Comparison of ENCODE assay signal across 24 cellular contexts in the genomic region with DNA sequence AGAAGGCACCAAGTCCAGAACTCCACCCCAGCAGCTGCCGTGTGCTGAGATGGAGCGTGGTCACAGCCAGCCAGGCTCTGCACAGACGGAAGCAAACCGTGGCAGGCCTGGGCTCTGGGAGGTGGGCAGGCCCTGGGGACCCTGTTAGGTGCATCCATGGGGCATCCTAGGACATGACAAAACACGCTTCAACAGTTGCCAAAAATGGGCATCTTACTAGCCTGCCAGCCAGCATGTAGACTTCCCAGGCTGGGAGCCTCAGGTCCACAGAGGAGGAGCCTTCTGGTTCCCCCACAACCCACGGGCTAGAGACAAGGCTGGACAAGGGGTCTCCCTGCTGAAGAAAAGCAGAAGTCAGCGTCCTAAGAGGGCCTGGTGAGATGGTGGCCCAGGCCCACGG.
DNase-seq lines count a peak whose midpoint lies in the region; ATAC-seq and TF ChIP-seq lines count a peak whose summit lies in the region.
"Had no signal": no experiment of that assay in that cellular context is flagged by ENCODE, and none has a peak within 500 bp of the region (broad histone marks: within the 10 kb centered on the region; RNA-seq: fewer than 3 reads in every experiment).

No MANE protein-coding gene starts in this region.

- H3K4me3 ChIP-seq in CD8-positive, alpha-beta memory T cell (ENCODE audit: low read length): no peak overlapping the region
- H3K4me3 ChIP-seq in esophagus squamous epithelium (no peak overlapping the region), psoas muscle (no peak overlapping the region)
- H3K4me3 ChIP-seq: A549, adrenal gland, HAP-1, mucosa of descending colon, skin epidermis had no signal

- H3K4me1 Mint-ChIP-seq in activated CD4-positive, alpha-beta memory T cell treated with anti-CD3 and anti-CD28 coated beads, Interleukin-2, amount 10 ng/mL, durations not matched to agents 7 days and 5 days: peaks cover 87% of the 10 kb centered on the region
- peaks cover 85% of the 10 kb centered on the region for H3K4me1 Mint-ChIP-seq in activated CD4-positive, alpha-beta memory T cell treated with anti-CD3 and anti-CD28 coated beads for 36 hours (ENCODE audit: low read depth)
- H3K4me1 Mint-ChIP-seq in CD8-positive, alpha-beta memory T cell: peaks cover 71 to 94% (median 78%) of the 10 kb centered on the region in 3 donors

- TF ChIP-seq POLR2A in esophagus squamous epithelium (IDR thresholded peaks at IDR 0.05): no peak

- WGBS in esophagus squamous epithelium, 2 donors: 89 to 91% methylated on average over 5 of the region's 8 CpGs
- 80 to 92% (median 85%) methylated on average over 8 of the region's 8 CpGs for WGBS in psoas muscle, 3 donors

- H3K27ac ChIP-seq in CD8-positive, alpha-beta memory T cell (ENCODE audit: low read depth, low read length): no peak overlapping the region
- H3K27ac ChIP-seq in esophagus squamous epithelium (peak overlapping the region in 3 of 4 donors; percentile 53 to 85 (median 57)), psoas muscle (peak overlapping the region; percentile 86)
- H3K27ac ChIP-seq: adrenal gland, brain microvascular endothelial cell had no signal

- no peak overlapping the region for H3K4me3 Mint-ChIP-seq in activated CD4-positive, alpha-beta memory T cell treated with anti-CD3 and anti-CD28 coated beads, Interleukin-2, amount 10 ng/mL, durations not matched to agents 7 days and 5 days
- H3K4me3 Mint-ChIP-seq in activated CD4-positive, alpha-beta memory T cell treated with anti-CD3 and anti-CD28 coated beads for 36 hours: no peak overlapping the region
- H3K4me3 Mint-ChIP-seq in CD8-positive, alpha-beta memory T cell: peak overlapping the region in 1 of 7 donors; percentile 20
- H3K4me3 Mint-ChIP-seq: endodermal cell, type B pancreatic cell had no signal

- no peaks in the 10 kb centered on the region for H3K36me3 ChIP-seq in CD8-positive, alpha-beta memory T cell (ENCODE audit: insufficient read depth, low read length)
- H3K36me3 ChIP-seq in esophagus squamous epithelium: no peaks in the 10 kb centered on the region
- no peaks in the 10 kb centered on the region for H3K36me3 ChIP-seq in psoas muscle (ENCODE audit: insufficient read depth in 1 of 2, low read depth in 1 of 2)
- H3K36me3 ChIP-seq: adrenal gland, BE2C, brain microvascular endothelial cell, HAP-1 had no signal

- CTCF ChIA-PET in activated CD4-positive, alpha-beta memory T cell treated with anti-CD3 and anti-CD28 coated beads, Interleukin-2, amount 10 ng/mL, durations not matched to agents 7 days and 5 days (lab: Charles Lee): no interaction called here
- CTCF ChIA-PET in activated CD4-positive, alpha-beta memory T cell treated with anti-CD3 and anti-CD28 coated beads for 36 hours (lab: Charles Lee): no interaction called here
- CTCF ChIA-PET in CD8-positive, alpha-beta memory T cell (lab: Charles Lee): no interaction called here

- peaks cover 6% of the 10 kb centered on the region for H3K9me3 Mint-ChIP-seq in activated CD4-positive, alpha-beta memory T cell treated with anti-CD3 and anti-CD28 coated beads, Interleukin-2, amount 10 ng/mL, durations not matched to agents 7 days and 5 days
- H3K9me3 Mint-ChIP-seq in activated CD4-positive, alpha-beta memory T cell treated with anti-CD3 and anti-CD28 coated beads for 36 hours: peaks cover 8% of the 10 kb centered on the region
- peaks cover 0 to 13% (median 7%) of the 10 kb centered on the region in 5 donors for H3K9me3 Mint-ChIP-seq in CD8-positive, alpha-beta memory T cell

- intact Hi-C loops in activated CD4-positive, alpha-beta memory T cell treated with anti-CD3 and anti-CD28 coated beads for 36 hours (cut with micrococcal nuclease): loop anchor here (10.0 kb wide), 1 partner anchor 623 kb away; no protein-coding TSS in a partner anchor
- intact Hi-C loops in esophagus squamous epithelium (cut with DNase I) (no loop called here), psoas muscle (cut with DNase I) (no loop called here)

- no peaks in the 10 kb centered on the region for H3K9me3 ChIP-seq in CD8-positive, alpha-beta memory T cell (ENCODE audit: low read length)
- H3K9me3 ChIP-seq in esophagus squamous epithelium (no peaks in the 10 kb centered on the region), psoas muscle (no peaks in the 10 kb centered on the region)
- H3K9me3 ChIP-seq: adrenal gland, BE2C, mucosa of descending colon had no signal

- H3K27me3 ChIP-seq in CD8-positive, alpha-beta memory T cell (ENCODE audit: insufficient read depth, low read length, poor library complexity, severe bottlenecking): no peaks in the 10 kb centered on the region
- no peaks in the 10 kb centered on the region for H3K27me3 ChIP-seq in esophagus squamous epithelium
- no peaks in the 10 kb centered on the region for H3K27me3 ChIP-seq in psoas muscle (ENCODE audit: insufficient read depth in 3 of 3, low read length in 2 of 3)
- H3K27me3 ChIP-seq: adrenal gland, BE2C, brain microvascular endothelial cell had no signal

- H3K4me1 ChIP-seq in CD8-positive, alpha-beta memory T cell (ENCODE audit: insufficient read depth, low read length): peaks cover 72% of the 10 kb centered on the region
- H3K4me1 ChIP-seq in esophagus squamous epithelium: peaks cover 36 to 81% (median 48%) of the 10 kb centered on the region in 3 donors
- H3K4me1 ChIP-seq in psoas muscle: peaks cover 92% of the 10 kb centered on the region
- H3K4me1 ChIP-seq: HAP-1 had no signal

- peak overlapping the region; percentile 17 for H3K27ac Mint-ChIP-seq in activated CD4-positive, alpha-beta memory T cell treated with anti-CD3 and anti-CD28 coated beads, Interleukin-2, amount 10 ng/mL, durations not matched to agents 7 days and 5 days
- no peak overlapping the region for H3K27ac Mint-ChIP-seq in activated CD4-positive, alpha-beta memory T cell treated with anti-CD3 and anti-CD28 coated beads for 36 hours
- peak overlapping the region in 5 of 8 donors; percentile 35 to 82 (median 61) for H3K27ac Mint-ChIP-seq in CD8-positive, alpha-beta memory T cell
- H3K27ac Mint-ChIP-seq: endodermal cell, type B pancreatic cell had no signal

- no peak for ATAC-seq in psoas muscle
- ATAC-seq in GM19023 (IDR thresholded peaks at IDR 0.05; ENCODE audit: unreplicated experiment): no peak
- ATAC-seq: A549, mucosa of descending colon had no signal

- POLR2A ChIA-PET in activated CD4-positive, alpha-beta memory T cell treated with anti-CD3 and anti-CD28 coated beads, Interleukin-2, amount 10 ng/mL, durations not matched to agents 7 days and 5 days (lab: Charles Lee): no interaction called here
- POLR2A ChIA-PET in activated CD4-positive, alpha-beta memory T cell treated with anti-CD3 and anti-CD28 coated beads for 36 hours (lab: Charles Lee): no interaction called here
- POLR2A ChIA-PET in CD8-positive, alpha-beta memory T cell (lab: Charles Lee): no interaction called here

- DNase-seq in activated CD4-positive, alpha-beta memory T cell treated with anti-CD3 and anti-CD28 coated beads, Interleukin-2, amount 10 ng/mL, durations not matched to agents 7 days and 5 days: no peak
- no peak for DNase-seq in activated CD4-positive, alpha-beta memory T cell treated with anti-CD3 and anti-CD28 coated beads for 36 hours
- DNase-seq in CD8-positive, alpha-beta memory T cell: no peak
- no peak for DNase-seq in esophagus squamous epithelium (lab: John Stamatoyannopoulos, UW)
- peak in 1 of 2 donors; percentile 23 for DNase-seq in psoas muscle
- no peak for DNase-seq in NCI-H524 treated with DMSO at 0.1 percent for 48 hours (lab: John Stamatoyannopoulos, UW)
- DNase-seq in SK-N-DZ (ENCODE audit: low spot score): no peak
- DNase-seq: BE2C; brain microvascular endothelial cell; EL; KG1; mucosa of descending colon; NCI-H1436 treated with DMSO at 0.1 percent for 48 hours; NCI-H524; NK-92 treated with Interleukin-12 subunit alpha and Interleukin-12 subunit beta, amount 100 ng/mL, for 24 hours; SHP77; SW 1271 had no signal

- H3K36me3 Mint-ChIP-seq in activated CD4-positive, alpha-beta memory T cell treated with anti-CD3 and anti-CD28 coated beads, Interleukin-2, amount 10 ng/mL, durations not matched to agents 7 days and 5 days (ENCODE audit: low read depth): peaks cover 49% of the 10 kb centered on the region
- H3K36me3 Mint-ChIP-seq in activated CD4-positive, alpha-beta memory T cell treated with anti-CD3 and anti-CD28 coated beads for 36 hours: peaks cover 8% of the 10 kb centered on the region
- peaks cover 10 to 15% (median 12%) of the 10 kb centered on the region in 3 donors for H3K36me3 Mint-ChIP-seq in CD8-positive, alpha-beta memory T cell

- TF ChIP-seq CTCF in esophagus squamous epithelium (IDR thresholded peaks at IDR 0.05) (no peak), psoas muscle (IDR thresholded peaks at IDR 0.05) (no peak)

- H3K27me3 Mint-ChIP-seq in activated CD4-positive, alpha-beta memory T cell treated with anti-CD3 and anti-CD28 coated beads, Interleukin-2, amount 10 ng/mL, durations not matched to agents 7 days and 5 days: peaks cover 1% of the 10 kb centered on the region
- H3K27me3 Mint-ChIP-seq in activated CD4-positive, alpha-beta memory T cell treated with anti-CD3 and anti-CD28 coated beads for 36 hours: no peaks in the 10 kb centered on the region
- H3K27me3 Mint-ChIP-seq in CD8-positive, alpha-beta memory T cell: no peaks in the 10 kb centered on the region
- H3K27me3 Mint-ChIP-seq: type B pancreatic cell had no signal
